In the genomic region with DNA sequence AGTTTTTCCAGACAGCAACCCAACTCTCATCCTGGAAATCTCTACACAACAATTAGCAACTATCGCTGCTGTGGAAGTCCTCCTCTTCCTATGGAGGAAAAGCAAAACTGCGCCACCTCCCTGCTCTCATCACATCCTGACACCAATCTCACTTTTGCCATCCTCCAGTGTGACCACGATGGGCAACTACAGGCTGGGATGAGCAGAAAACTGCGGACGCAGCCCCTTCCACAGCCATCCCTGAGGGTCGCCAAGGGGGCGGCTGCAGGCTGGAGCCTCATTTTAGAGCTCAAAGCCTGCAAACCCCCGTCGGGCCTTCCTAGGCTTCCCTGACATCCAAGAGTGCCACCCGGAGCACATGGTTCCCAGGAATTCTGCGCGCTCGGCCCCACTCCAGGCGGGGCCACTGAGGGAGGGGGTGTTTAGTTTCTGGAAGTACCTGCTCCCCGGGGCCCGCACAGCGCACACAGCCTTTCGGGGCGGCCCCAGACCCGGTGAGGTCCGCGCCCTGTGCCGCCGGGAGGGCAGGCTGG, we compare ENCODE assay signal across 8 cellular contexts. TPM values are rescaled to one million over a fixed set of nuclear protein-coding genes. Genes with fewer than 3 reads are reported as not detected.
DNase-seq lines count a peak whose midpoint lies in the region; ATAC-seq and TF ChIP-seq lines count a peak whose summit lies in the region.

No MANE protein-coding gene starts in this region.

- no peak overlapping the region for H3K14ac ChIP-seq in trophoblast cell (ENCODE audit: low read length)

- no peak overlapping the region for H3K27ac ChIP-seq in trophoblast cell (ENCODE audit: low read depth, low read length)

- peaks cover 3% of the 10 kb centered on the region for H3K79me2 ChIP-seq in trophoblast cell (ENCODE audit: control insufficient read depth, insufficient read depth, low read length, poor library complexity)

- H3K18ac ChIP-seq in trophoblast cell (ENCODE audit: low read length), result peak overlapping the region; percentile 29

- peaks cover 5 to 11% of the 10 kb centered on the region in 2 experiments for H3K4me1 ChIP-seq in trophoblast cell (ENCODE audit: control insufficient read depth in 1 of 2, insufficient read depth in 2 of 2, low read length in 2 of 2)

- no peak overlapping the region for H2AK5ac ChIP-seq in trophoblast cell (ENCODE audit: low read length)

- H3K4me3 ChIP-seq in trophoblast cell (ENCODE audit: low read depth, low read length), result peak overlapping the region; percentile 83

- no peak for TF ChIP-seq POLR2A in GM18505 (IDR thresholded peaks at IDR 0.05; ENCODE audit: borderline replicate concordance, extremely low read depth, insufficient read depth, insufficient read length)

- no peak overlapping the region for H2BK12ac ChIP-seq in trophoblast cell (ENCODE audit: low read length)

- H3K36me3 ChIP-seq in trophoblast cell (ENCODE audit: control insufficient read depth in 1 of 2, insufficient read depth in 2 of 2, low read length in 2 of 2), result peaks cover 8 to 10% of the 10 kb centered on the region in 2 experiments

- peaks cover 1% of the 10 kb centered on the region for H3K9me3 ChIP-seq in trophoblast cell (ENCODE audit: insufficient read depth, low read depth, low read length)

- H3K9ac ChIP-seq in trophoblast cell (ENCODE audit: low read length), result no peak overlapping the region

- DNase-seq in Ammon's horn (ENCODE audit: low spot score) (peak; percentile 69), fibroblast of gingiva (ENCODE audit: low read depth) (peak; percentile 47), trophoblast cell (no peak), germinal center (ENCODE audit: low spot score) (no peak)

- H3K4ac ChIP-seq in trophoblast cell (ENCODE audit: low read depth, low read length), result no peak overlapping the region

- H3K27me3 ChIP-seq in trophoblast cell (ENCODE audit: insufficient read depth, low read length), result peaks cover 12% of the 10 kb centered on the region

- H3K23ac ChIP-seq in trophoblast cell (ENCODE audit: low read length), result no peak overlapping the region

- no peak overlapping the region for H4K12ac ChIP-seq in trophoblast cell (ENCODE audit: low read depth, low read length)

- H2BK5ac ChIP-seq in trophoblast cell (ENCODE audit: low read depth, low read length, poor library complexity), result no peak overlapping the region

- H3K4me2 ChIP-seq in trophoblast cell (ENCODE audit: low read length), result peak overlapping the region; percentile 52

- H2BK120ac ChIP-seq in trophoblast cell (ENCODE audit: insufficient read depth, low read length, poor library complexity), result no peak overlapping the region

- peak; percentile 8 for ATAC-seq in GM18505 (IDR thresholded peaks at IDR 0.05; ENCODE audit: unreplicated experiment)
- peak; percentile 67 for ATAC-seq in SK-N-SH treated with all-trans-retinoic acid at 6 μM for 48 hours
- ATAC-seq in HG03025 (IDR thresholded peaks at IDR 0.05; ENCODE audit: low FRiP score, unreplicated experiment), result no peak
- no peak for ATAC-seq in HG03439 (IDR thresholded peaks at IDR 0.05; ENCODE audit: unreplicated experiment)

- peaks cover 4% of the 10 kb centered on the region for H3K79me1 ChIP-seq in trophoblast cell (ENCODE audit: low read length)

- H4K8ac ChIP-seq in trophoblast cell (ENCODE audit: low read depth, low read length), result no peak overlapping the region

- H2AFZ ChIP-seq in trophoblast cell (ENCODE audit: insufficient read depth, low read length, poor library complexity), result no peak overlapping the region

- no CpG with 5 or more reads among the region's 24 CpGs for WGBS in trophoblast cell (ENCODE audit: extremely low coverage, insufficient coverage, insufficient read length)

- no peak overlapping the region for H4K91ac ChIP-seq in trophoblast cell (ENCODE audit: low read depth, low read length)

TF ChIP-seq in SK-N-SH treated with all-trans-retinoic acid at 6 μM for 48 hours, 23 proteins besides CTCF, POLR2A, EP300 and RAD21:
- TF ChIP-seq ZFP3 (CRISPR knock-in tag; IDR thresholded peaks at IDR 0.05) (no peak), GLIS3 (CRISPR knock-in tag; IDR thresholded peaks at IDR 0.05) (no peak), BACH2 (CRISPR knock-in tag; IDR thresholded peaks at IDR 0.05; ENCODE audit: borderline replicate concordance) (no peak), ESRRG (CRISPR knock-in tag; IDR thresholded peaks at IDR 0.05) (no peak), SNAI2 (CRISPR knock-in tag; IDR thresholded peaks at IDR 0.05) (no peak), RARB (CRISPR knock-in tag; IDR thresholded peaks at IDR 0.05) (no peak), CSDC2 (CRISPR knock-in tag; IDR thresholded peaks at IDR 0.05) (no peak)
- TF ChIP-seq, protein P1, sequence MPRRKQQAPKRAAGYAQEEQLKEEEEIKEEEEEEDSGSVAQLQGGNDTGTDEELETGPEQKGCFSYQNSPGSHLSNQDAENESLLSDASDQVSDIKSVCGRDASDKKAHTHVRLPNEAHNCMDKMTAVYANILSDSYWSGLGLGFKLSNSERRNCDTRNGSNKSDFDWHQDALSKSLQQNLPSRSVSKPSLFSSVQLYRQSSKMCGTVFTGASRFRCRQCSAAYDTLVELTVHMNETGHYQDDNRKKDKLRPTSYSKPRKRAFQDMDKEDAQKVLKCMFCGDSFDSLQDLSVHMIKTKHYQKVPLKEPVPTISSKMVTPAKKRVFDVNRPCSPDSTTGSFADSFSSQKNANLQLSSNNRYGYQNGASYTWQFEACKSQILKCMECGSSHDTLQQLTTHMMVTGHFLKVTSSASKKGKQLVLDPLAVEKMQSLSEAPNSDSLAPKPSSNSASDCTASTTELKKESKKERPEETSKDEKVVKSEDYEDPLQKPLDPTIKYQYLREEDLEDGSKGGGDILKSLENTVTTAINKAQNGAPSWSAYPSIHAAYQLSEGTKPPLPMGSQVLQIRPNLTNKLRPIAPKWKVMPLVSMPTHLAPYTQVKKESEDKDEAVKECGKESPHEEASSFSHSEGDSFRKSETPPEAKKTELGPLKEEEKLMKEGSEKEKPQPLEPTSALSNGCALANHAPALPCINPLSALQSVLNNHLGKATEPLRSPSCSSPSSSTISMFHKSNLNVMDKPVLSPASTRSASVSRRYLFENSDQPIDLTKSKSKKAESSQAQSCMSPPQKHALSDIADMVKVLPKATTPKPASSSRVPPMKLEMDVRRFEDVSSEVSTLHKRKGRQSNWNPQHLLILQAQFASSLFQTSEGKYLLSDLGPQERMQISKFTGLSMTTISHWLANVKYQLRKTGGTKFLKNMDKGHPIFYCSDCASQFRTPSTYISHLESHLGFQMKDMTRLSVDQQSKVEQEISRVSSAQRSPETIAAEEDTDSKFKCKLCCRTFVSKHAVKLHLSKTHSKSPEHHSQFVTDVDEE (CRISPR knock-in tag; IDR thresholded peaks at IDR 0.05), result no peak
- TF ChIP-seq, protein P2, sequence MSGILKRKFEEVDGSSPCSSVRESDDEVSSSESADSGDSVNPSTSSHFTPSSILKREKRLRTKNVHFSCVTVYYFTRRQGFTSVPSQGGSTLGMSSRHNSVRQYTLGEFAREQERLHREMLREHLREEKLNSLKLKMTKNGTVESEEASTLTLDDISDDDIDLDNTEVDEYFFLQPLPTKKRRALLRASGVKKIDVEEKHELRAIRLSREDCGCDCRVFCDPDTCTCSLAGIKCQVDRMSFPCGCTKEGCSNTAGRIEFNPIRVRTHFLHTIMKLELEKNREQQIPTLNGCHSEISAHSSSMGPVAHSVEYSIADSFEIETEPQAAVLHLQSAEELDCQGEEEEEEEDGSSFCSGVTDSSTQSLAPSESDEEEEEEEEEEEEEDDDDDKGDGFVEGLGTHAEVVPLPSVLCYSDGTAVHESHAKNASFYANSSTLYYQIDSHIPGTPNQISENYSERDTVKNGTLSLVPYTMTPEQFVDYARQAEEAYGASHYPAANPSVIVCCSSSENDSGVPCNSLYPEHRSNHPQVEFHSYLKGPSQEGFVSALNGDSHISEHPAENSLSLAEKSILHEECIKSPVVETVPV (CRISPR knock-in tag; IDR thresholded peaks at IDR 0.05), result no peak

RNA-seq across cellular contexts. Expression of a gene that starts 1.2 kb away (rescaled TPM):
- polyA plus RNA-seq in trophoblast cell (2013), result 4.6 and 5.0 TPM in 2 replicates

RNA-seq across cellular contexts. Expression of a gene that starts 43.6 kb away (rescaled TPM):
- 243 and 264 TPM in 2 replicates for polyA plus RNA-seq in trophoblast cell (2013)

RNA-seq across cellular contexts. Expression of a gene that starts 55.8 kb away (rescaled TPM):
- 31.8 and 32.7 TPM in 2 replicates for polyA plus RNA-seq in trophoblast cell (2013)

Comparison
In these comparisons a context has a peak if more than half of its experiments do, and no peak if none do; other contexts are left out.
1. DNase-seq: peak in Ammon's horn (single experiment) and fibroblast of gingiva (single experiment); none in trophoblast cell (0 of 2) and germinal center (single experiment).
2. ATAC-seq: peak in GM18505 (single experiment) and SK-N-SH treated with all-trans-retinoic acid at 6 μM for 48 hours (single experiment); none in HG03025 (single experiment) and HG03439 (single experiment).